Comparison of ENCODE assay signal across 16 cellular contexts in the genomic region with DNA sequence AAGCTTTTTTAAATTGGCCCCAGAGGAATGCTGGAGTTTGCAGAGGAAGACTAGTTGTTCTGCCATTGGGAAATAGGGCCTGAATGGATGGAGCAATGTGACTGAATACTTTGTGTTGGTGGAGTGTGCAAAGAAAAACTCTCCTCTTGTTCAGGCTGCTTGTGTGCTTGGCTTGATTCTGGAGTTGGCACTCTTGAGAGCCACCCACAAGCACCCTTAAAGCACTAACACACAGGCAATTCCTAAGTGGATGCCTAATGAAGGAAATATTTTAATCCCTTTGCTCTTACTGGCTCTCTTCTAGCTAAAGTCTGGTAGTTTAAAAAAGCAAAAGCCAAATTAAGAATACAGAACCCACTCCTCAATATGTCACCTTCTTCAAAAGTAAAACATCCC.
A peak's percentile ranks its signal among the peaks of the same experiment; 100 is the strongest.
DNase-seq lines count a peak whose midpoint lies in the region; ATAC-seq and TF ChIP-seq lines count a peak whose summit lies in the region.
"Had no signal": no experiment of that assay in that cellular context is flagged by ENCODE, and none has a peak within 500 bp of the region (broad histone marks: within the 10 kb centered on the region; RNA-seq: fewer than 3 reads in every experiment).

No MANE protein-coding gene starts in this region.

- no peak for TF ChIP-seq EP300 in sigmoid colon (IDR thresholded peaks at IDR 0.05)

- TF ChIP-seq POLR2A in sigmoid colon (IDR thresholded peaks at IDR 0.05), result no peak

- peaks cover 0 to 49% (median 44%) of the 10 kb centered on the region in 4 donors for H3K4me1 ChIP-seq in sigmoid colon
- H3K4me1 ChIP-seq in effector memory CD4-positive, alpha-beta T cell (ENCODE audit: control insufficient read depth, insufficient read depth, low read length, poor library complexity, severe bottlenecking), result no peaks in the 10 kb centered on the region

- intact Hi-C loops in left ventricle myocardium superior (cut with micrococcal nuclease), result no loop called here
- intact Hi-C loops in sigmoid colon (cut with DNase I), result no loop called here

- ATAC-seq in SK-N-SH treated with all-trans-retinoic acid at 6 μM for 48 hours (peak; percentile 24), left ventricle myocardium superior (peak; percentile 14), GM19455 (IDR thresholded peaks at IDR 0.05; ENCODE audit: unreplicated experiment) (no peak)
- ATAC-seq: activated CD4-positive, CD25-positive, alpha-beta regulatory T cell treated with anti-CD3 and anti-CD28 coated beads, Interleukin-2, amount 50 U/mL, for 24 hours had no signal

- no peaks in the 10 kb centered on the region for H3K27me3 ChIP-seq in sigmoid colon
- H3K27me3 ChIP-seq in effector memory CD4-positive, alpha-beta T cell (replicated peaks; ENCODE audit: control insufficient read depth, insufficient read depth, low read length, poor library complexity, severe bottlenecking), result no peaks in the 10 kb centered on the region
- H3K27me3 ChIP-seq: neutrophil had no signal

- H3K4me3 Mint-ChIP-seq in immature natural killer cell, result no peak overlapping the region

- no peaks in the 10 kb centered on the region for H3K9me3 Mint-ChIP-seq in immature natural killer cell

- no peaks in the 10 kb centered on the region for H3K9me3 ChIP-seq in sigmoid colon
- no peaks in the 10 kb centered on the region for H3K9me3 ChIP-seq in effector memory CD4-positive, alpha-beta T cell (ENCODE audit: control insufficient read depth, low read length)
- H3K9me3 ChIP-seq: neutrophil had no signal

- H3K4me3 ChIP-seq in sigmoid colon, result no peak overlapping the region
- H3K4me3 ChIP-seq in effector memory CD4-positive, alpha-beta T cell (ENCODE audit: insufficient read depth, low read depth, low read length, poor library complexity, severe bottlenecking), result no peak overlapping the region

- H3K27ac ChIP-seq in sigmoid colon, result peak overlapping the region; percentile 48 to 77 (median 71)
- H3K27ac ChIP-seq in effector memory CD4-positive, alpha-beta T cell (ENCODE audit: insufficient read depth, low read length, poor library complexity, severe bottlenecking), result no peak overlapping the region
- H3K27ac ChIP-seq: epithelial cell of prostate, neutrophil had no signal

- peak; percentile 58 for DNase-seq in AG08395 (ENCODE audit: low spot score)
- DNase-seq in left ventricle myocardium superior, result no peak
- peak; percentile 68 for DNase-seq in sigmoid colon
- DNase-seq in immature natural killer cell, result no peak
- DNase-seq in effector CD4-positive, alpha-beta T cell, result no peak
- DNase-seq in effector memory CD4-positive, alpha-beta T cell, result no peak
- DNase-seq: activated T-cell treated with anti-CD3 and anti-CD28 coated beads, Interleukin-2, amount 50 U/mL, for 1 hour; AML-193; MM.1S; NCI-H526 treated with DMSO at 0.1 percent for 48 hours; stimulated activated CD4-positive, alpha-beta T cell treated with anti-CD3 and anti-CD28 coated beads, Interleukin-4, amount 100 ng/mL, for 1 hour had no signal

- peaks cover 0 to 2% (median 2%) of the 10 kb centered on the region in 3 donors for H3K27me3 Mint-ChIP-seq in immature natural killer cell (ENCODE audit: low read depth in 3 of 3)

- TF ChIP-seq CTCF in sigmoid colon (IDR thresholded peaks at IDR 0.05), result no peak

- H3K36me3 Mint-ChIP-seq in immature natural killer cell, result no peaks in the 10 kb centered on the region

- H3K27ac Mint-ChIP-seq in immature natural killer cell, result no peak overlapping the region

- no peaks in the 10 kb centered on the region for H3K4me1 Mint-ChIP-seq in immature natural killer cell

- no peaks in the 10 kb centered on the region for H3K36me3 ChIP-seq in sigmoid colon
- no peaks in the 10 kb centered on the region for H3K36me3 ChIP-seq in effector memory CD4-positive, alpha-beta T cell (ENCODE audit: control insufficient read depth, insufficient read depth, low read length)
- H3K36me3 ChIP-seq: neutrophil had no signal

TF ChIP-seq in SK-N-SH treated with all-trans-retinoic acid at 6 μM for 48 hours, 23 proteins besides CTCF, POLR2A, EP300 and RAD21:
- TF ChIP-seq ZNF8 (CRISPR knock-in tag; IDR thresholded peaks at IDR 0.05) (no peak), ZNF565 (CRISPR knock-in tag; conservative IDR thresholded peaks at IDR 0.05; ENCODE audit: low read depth) (no peak), TCF4 (CRISPR knock-in tag; IDR thresholded peaks at IDR 0.05; ENCODE audit: borderline replicate concordance) (no peak), SNAI2 (CRISPR knock-in tag; IDR thresholded peaks at IDR 0.05) (no peak), OSR1 (CRISPR knock-in tag; IDR thresholded peaks at IDR 0.05) (no peak), ZC3H10 (CRISPR knock-in tag; IDR thresholded peaks at IDR 0.05) (no peak), ESRRG (CRISPR knock-in tag; IDR thresholded peaks at IDR 0.05) (no peak)

Comparison
In these comparisons a context has a peak if more than half of its experiments do, and no peak if none do; other contexts are left out.
1. DNase-seq: peak in AG08395 (single experiment) and sigmoid colon (single experiment); none in left ventricle myocardium superior (single experiment), immature natural killer cell (0 of 3), effector CD4-positive, alpha-beta T cell (single experiment) and effector memory CD4-positive, alpha-beta T cell (0 of 3).